14 cellular contexts compared by ENCODE assay signal in genomic region chr6:63640062-63640461, GRCh38. TPM values are rescaled to one million over a fixed set of nuclear protein-coding genes. Genes with fewer than 3 reads are reported as not detected.
DNase-seq lines count a peak whose midpoint lies in the region; ATAC-seq, FAIRE-seq and TF ChIP-seq lines count a peak whose summit lies in the region.
"Had no signal": no experiment of that assay in that cellular context is flagged by ENCODE, and none has a peak within 500 bp of the region (broad histone marks: within the 10 kb centered on the region; RNA-seq: fewer than 3 reads in every experiment).

No MANE protein-coding gene starts in this region.

- H3K27ac ChIP-seq in A549 = no peak overlapping the region
- no peak overlapping the region for H3K27ac ChIP-seq in RWPE1
- no peak overlapping the region for H3K27ac ChIP-seq in coronary artery
- H3K27ac ChIP-seq in neuronal stem cell (replicated peaks; ENCODE audit: low read length) = no peak overlapping the region
- H3K27ac ChIP-seq: left lung, spleen, stomach had no signal

- H3K4me1 ChIP-seq in A549 (peaks cover 50% of the 10 kb centered on the region), Caco-2 (no peaks in the 10 kb centered on the region; the same call in 1 of the 2 replicates), neuronal stem cell (ENCODE audit: control insufficient read depth in 2 of 2, insufficient read depth in 1 of 2, low read depth in 1 of 2, low read length in 2 of 2) (peaks cover 4 to 5% of the 10 kb centered on the region in 2 donors)

- peaks cover 2% of the 10 kb centered on the region for H3K79me1 ChIP-seq in neuronal stem cell (ENCODE audit: low read depth, low read length)

- no peak for ATAC-seq in A549
- ATAC-seq: left lung had no signal

- CTCF ChIA-PET in A549 (lab: Yijun Ruan, JAX) = no interaction called here
- CTCF ChIA-PET in RWPE1 (lab: Yijun Ruan, JAX) = no interaction called here
- CTCF ChIA-PET in Caco-2 (lab: Charles Lee) = no interaction called here

- no peak overlapping the region for H3K14ac ChIP-seq in neuronal stem cell (ENCODE audit: low read length)

- H4K8ac ChIP-seq in neuronal stem cell (ENCODE audit: low read depth, low read length) = no peak overlapping the region

- no peak overlapping the region for H2BK15ac ChIP-seq in neuronal stem cell (ENCODE audit: low read length)

- intact Hi-C loops in Caco-2 (cut with micrococcal nuclease; ENCODE audit: unreplicated experiment) = no loop called here

- no peaks in the 10 kb centered on the region for H3K27me3 Mint-ChIP-seq in Caco-2 (ENCODE audit: insufficient read depth, unreplicated experiment)

- no peak overlapping the region for H3K4ac ChIP-seq in neuronal stem cell (ENCODE audit: low read length)

- no peak overlapping the region for H2AK5ac ChIP-seq in neuronal stem cell (ENCODE audit: low read depth, low read length)

- no peak overlapping the region for H3K4me3 Mint-ChIP-seq in Caco-2 (ENCODE audit: unreplicated experiment)
- H3K4me3 Mint-ChIP-seq: endodermal cell had no signal

- WGBS in A549 (ENCODE audit: missing lambda C conversion rate) = 22% methylated on average over 2 of the region's 2 CpGs
- WGBS in neuronal stem cell (ENCODE audit: extremely low coverage in 2 of 2, insufficient read length in 2 of 2, insufficient replicate concordance in 1 of 2), 2 donors = no CpG with 5 or more reads among the region's 2 CpGs

- H2BK12ac ChIP-seq in neuronal stem cell (ENCODE audit: low read length) = no peak overlapping the region

- no peak for TF ChIP-seq POLR2A in A549 (IDR thresholded peaks at IDR 0.05; ENCODE audit: low read length)

- no peak overlapping the region for H3K23ac ChIP-seq in neuronal stem cell (ENCODE audit: low read depth, low read length, poor library complexity)

- FAIRE-seq in A549 (lab: Jason Lieb, UNC) (no peak), islet of Langerhans (lab: Jason Lieb, UNC) (peak; percentile 24)
- FAIRE-seq: D721Med had no signal

- H3K4me1 Mint-ChIP-seq in Caco-2 (ENCODE audit: low read depth, unreplicated experiment) = peaks cover 8% of the 10 kb centered on the region

- no peak overlapping the region for H3K9ac ChIP-seq in neuronal stem cell (ENCODE audit: low read depth, low read length, poor library complexity)

- H3K36me3 ChIP-seq in Caco-2 (ENCODE audit: control insufficient read depth, insufficient read depth, low read length) (no peaks in the 10 kb centered on the region; the same call in 1 of the 2 replicates), neuronal stem cell (replicated peaks in 1 of 2; ENCODE audit: control insufficient read depth in 2 of 2, insufficient read depth in 2 of 2, low read length in 2 of 2) (peaks cover 0 to 20% of the 10 kb centered on the region in 2 donors)

- TF ChIP-seq RAD21 in A549 (conservative IDR thresholded peaks at IDR 0.05 in 1 of 2, IDR thresholded peaks at IDR 0.05 in 1 of 2) = no peak

- H3K4me2 ChIP-seq in A549 (peak overlapping the region; percentile 89), neuronal stem cell (ENCODE audit: insufficient read depth, low read length, poor library complexity, severe bottlenecking) (no peak overlapping the region)

- TF ChIP-seq CTCF in A549 (IDR thresholded peaks at IDR 0.05) (no peak), RWPE1 (conservative IDR thresholded peaks at IDR 0.05; ENCODE audit: low read depth) (no peak), coronary artery (IDR thresholded peaks at IDR 0.05) (no peak), Caco-2 (IDR thresholded peaks at IDR 0.05; ENCODE audit: insufficient read depth in 1 of 2, low read depth in 1 of 2, low read length in 1 of 2, severe bottlenecking in 1 of 2, unreplicated experiment in 1 of 2) (no peak)

- no peak overlapping the region for H2BK5ac ChIP-seq in neuronal stem cell (ENCODE audit: low read length)

- H2AFZ ChIP-seq in neuronal stem cell (ENCODE audit: low read length) = no peak overlapping the region

- no peak overlapping the region for H3K18ac ChIP-seq in neuronal stem cell (ENCODE audit: low read length)

- H3K4me3 ChIP-seq in A549 (no peak overlapping the region), coronary artery (no peak overlapping the region), Caco-2 (ENCODE audit: low read depth, low read length) (no peak overlapping the region), neuronal stem cell (ENCODE audit: low read length in 2 of 2) (no peak overlapping the region)
- H3K4me3 ChIP-seq: left lung, spleen, stomach had no signal

- H3K36me3 Mint-ChIP-seq in Caco-2 (ENCODE audit: insufficient read depth, unreplicated experiment) = peaks cover 18% of the 10 kb centered on the region

- no peaks in the 10 kb centered on the region for H3K27me3 ChIP-seq in Caco-2 (replicated peaks; ENCODE audit: control insufficient read depth, insufficient read depth, low read length)
- H3K27me3 ChIP-seq in neuronal stem cell (ENCODE audit: control insufficient read depth in 3 of 3, insufficient read depth in 3 of 3, low read depth in 1 of 3, low read length in 3 of 3) = no peaks in the 10 kb centered on the region
- H3K27me3 ChIP-seq: left lung, spleen, stomach had no signal

- no peak overlapping the region for H2BK120ac ChIP-seq in neuronal stem cell (ENCODE audit: low read depth, low read length)

- no peaks in the 10 kb centered on the region for H3K9me3 Mint-ChIP-seq in Caco-2 (ENCODE audit: unreplicated experiment)
- H3K9me3 Mint-ChIP-seq: endodermal cell had no signal

- no peak overlapping the region for H3K27ac Mint-ChIP-seq in Caco-2 (ENCODE audit: unreplicated experiment)
- H3K27ac Mint-ChIP-seq: endodermal cell had no signal

- POLR2A ChIA-PET in A549 (lab: Yijun Ruan, JAX) = no interaction called here
- POLR2A ChIA-PET in RWPE1 (lab: Yijun Ruan, JAX; ENCODE audit: low non-redundant PET) = no interaction called here
- POLR2A ChIA-PET in Caco-2 (lab: Charles Lee) = no interaction called here

- no TSS peak for BruUV-seq in Caco-2 (replicated peaks; lab: Mats Ljungman, UMichigan)

- no peak for TF ChIP-seq EP300 in A549 (IDR thresholded peaks at IDR 0.05)

- DNase-seq in A549 (ENCODE audit: low read depth in 1 of 2, low spot score in 1 of 2) (no peak), GM04503 (ENCODE audit: low read depth) (peak; percentile 57), RWPE1 (ENCODE audit: low spot score) (peak; percentile 12), coronary artery (ENCODE audit: low spot score) (no peak), iPS-NIHi11 (ENCODE audit: low spot score) (no peak), Caco-2 (no peak), neuronal stem cell (ENCODE audit: low spot score) (no peak)
- DNase-seq: endodermal cell, left lung, NCI-H446 treated with DMSO at 0.1 percent for 48 hours, spleen, stomach had no signal

- H3K9me3 ChIP-seq in A549 (no peaks in the 10 kb centered on the region), Caco-2 (no peaks in the 10 kb centered on the region), neuronal stem cell (replicated peaks in 1 of 2; ENCODE audit: control insufficient read depth in 2 of 2, insufficient read depth in 1 of 2, low read depth in 1 of 2, low read length in 2 of 2) (peaks cover 0 to 7% of the 10 kb centered on the region in 2 donors)
- H3K9me3 ChIP-seq: left lung, spleen, stomach had no signal

- no peak overlapping the region for H4K91ac ChIP-seq in neuronal stem cell (ENCODE audit: low read depth, low read length, poor library complexity)

TF ChIP-seq in A549, 52 proteins besides CTCF, POLR2A, EP300 and RAD21:
- no peak for TF ChIP-seq REST (IDR thresholded peaks at IDR 0.05)
- no peak for TF ChIP-seq FOSL2 (IDR thresholded peaks at IDR 0.05)
- peak; percentile 42; the same call in 1 of the 2 replicates for TF ChIP-seq FOSL2 (CRISPR knock-in tag; IDR thresholded peaks at IDR 0.05)

RNA-seq across cellular contexts. Expression of gene PHF3, which starts 4.5 kb away (rescaled TPM):
- polyA plus RNA-seq in A549 (2011; rRNA removed) = 19.5 and 28.4 TPM in 2 replicates
- polyA plus RNA-seq in A549 (2012; cell fraction: cytosol; rRNA removed) = 2.7 and 2.8 TPM in 2 replicates
- 2.7 and 2.8 TPM in 2 replicates for polyA plus RNA-seq in A549 (2012; cell fraction: nucleus; rRNA removed)
- 13.1 to 13.9 TPM (median 13.7 TPM) in 3 replicates for polyA plus RNA-seq in A549 (2017; fragmentation: RNase III; extraction: RNeasy Plus Mini Kit Qiagen cat#74134 plus additional on column Dnase treatment)
- 18.1 and 18.2 TPM in 2 replicates for polyA minus RNA-seq in A549 (2011; rRNA and poly(A)+ RNA removed)
- total RNA-seq in Caco-2 (2022) = 41.6 and 48.3 TPM in 2 replicates
- polyA plus RNA-seq in neuronal stem cell (2013, experiment 1 of 2) = 35.4 TPM
- polyA plus RNA-seq in neuronal stem cell (2013, experiment 2 of 2) = 35.9 TPM

Comparison
In these comparisons a context has a peak if more than half of its experiments do, and no peak if none do; other contexts are left out.
1. DNase-seq: peak in GM04503 (single experiment) and RWPE1 (single experiment); none in A549 (0 of 2), coronary artery (single experiment), iPS-NIHi11 (single experiment), Caco-2 (0 of 2) and neuronal stem cell (single experiment).